Comparison of ENCODE assay signal across 8 cellular contexts in the genomic region with DNA sequence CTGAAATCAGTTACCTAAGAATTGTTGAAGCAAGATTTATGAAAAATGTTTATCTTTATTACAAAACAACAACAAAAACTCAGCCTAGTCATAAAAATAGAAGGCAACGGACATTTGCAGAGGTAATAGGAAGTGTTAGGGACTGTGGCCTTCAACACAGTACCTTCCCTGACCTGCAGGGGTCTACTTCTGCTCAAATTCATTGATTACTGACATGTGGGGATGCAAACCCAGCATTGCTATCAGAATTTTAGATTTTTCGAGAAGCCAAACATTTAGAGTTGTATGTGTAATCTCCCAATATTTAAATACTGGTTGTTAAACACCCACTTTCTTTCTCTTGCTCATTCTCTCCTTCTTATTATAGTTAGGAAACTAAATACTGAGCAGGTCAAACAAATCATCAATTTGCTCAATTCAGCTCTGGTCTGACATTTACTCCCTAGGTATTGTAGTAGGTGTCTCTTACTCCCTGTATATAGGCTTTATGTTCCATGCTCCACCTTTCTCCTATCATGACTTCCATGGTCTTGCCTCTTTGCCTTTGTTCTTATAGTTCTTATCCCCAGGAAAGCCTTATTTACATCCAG.
A peak's percentile ranks its signal among the peaks of the same experiment; 100 is the strongest.
DNase-seq lines count a peak whose midpoint lies in the region; ATAC-seq and TF ChIP-seq lines count a peak whose summit lies in the region.

No MANE protein-coding gene starts in this region.

- H3K4me3 ChIP-seq in BJ (ENCODE audit: low read depth, low read length), result no peak overlapping the region
- H3K4me3 ChIP-seq in LNCaP clone FGC (ENCODE audit: low read depth, low read length), result no peak overlapping the region
- no peak overlapping the region for H3K4me3 ChIP-seq in gastrocnemius medialis

- in situ Hi-C loops in gastrocnemius medialis (cut with MboI; ENCODE audit: low sequenced_read_pairs in 4 of 4), result no loop called here

- H3K36me3 Mint-ChIP-seq in activated naive CD4-positive, alpha-beta T cell treated with anti-CD3 and anti-CD28 coated beads, Interleukin-2, amount 10 ng/mL, durations not matched to agents 7 days and 5 days, result peaks cover 30% of the 10 kb centered on the region
- H3K36me3 Mint-ChIP-seq in natural killer cell treated with Interleukin-12 subunit alpha and Interleukin-12 subunit beta and Interleukin-15 and Interleukin-18, amount 100 ng/mL, for 72 hours, result peaks cover 7% of the 10 kb centered on the region

- no peak overlapping the region for H3K27ac Mint-ChIP-seq in activated naive CD4-positive, alpha-beta T cell treated with anti-CD3 and anti-CD28 coated beads, Interleukin-2, amount 10 ng/mL, durations not matched to agents 7 days and 5 days
- H3K27ac Mint-ChIP-seq in natural killer cell treated with Interleukin-12 subunit alpha and Interleukin-12 subunit beta and Interleukin-15 and Interleukin-18, amount 100 ng/mL, for 72 hours, result peak overlapping the region; percentile 11 to 72

- H3K27me3 ChIP-seq in BJ (ENCODE audit: control insufficient read depth, insufficient read depth, low read length) (no peaks in the 10 kb centered on the region), gastrocnemius medialis (no peaks in the 10 kb centered on the region)

- POLR2A ChIA-PET in BJ (lab: Charles Lee), result no interaction called here

- DNase-seq in BJ (ENCODE audit: low read depth), result no peak
- DNase-seq in LNCaP clone FGC (ENCODE audit: low read depth), result no peak
- peak; percentile 30 for DNase-seq in activated naive CD4-positive, alpha-beta T cell treated with anti-CD3 and anti-CD28 coated beads, Interleukin-2, amount 10 ng/mL, durations not matched to agents 7 days and 5 days
- DNase-seq in natural killer cell treated with Interleukin-12 subunit alpha and Interleukin-12 subunit beta and Interleukin-15 and Interleukin-18, amount 100 ng/mL, for 72 hours (ENCODE audit: low spot score), result peak; percentile 61
- no peak for DNase-seq in NCI-H446 treated with DMSO at 0.1 percent for 48 hours (lab: John Stamatoyannopoulos, UW)
- DNase-seq in gastrocnemius medialis, result no peak

- ATAC-seq in GM19455 (IDR thresholded peaks at IDR 0.05; ENCODE audit: unreplicated experiment) (peak; percentile 67), GM21360 (IDR thresholded peaks at IDR 0.05; ENCODE audit: unreplicated experiment) (no peak), gastrocnemius medialis (no peak)
- ATAC-seq in natural killer cell treated with Interleukin-12 subunit alpha and Interleukin-12 subunit beta and Interleukin-15 and Interleukin-18, amount 100 ng/mL, for 72 hours, result peak; percentile 73 to 77

- peaks cover 15% of the 10 kb centered on the region for H3K9me3 Mint-ChIP-seq in activated naive CD4-positive, alpha-beta T cell treated with anti-CD3 and anti-CD28 coated beads, Interleukin-2, amount 10 ng/mL, durations not matched to agents 7 days and 5 days
- peaks cover 4% of the 10 kb centered on the region for H3K9me3 Mint-ChIP-seq in natural killer cell treated with Interleukin-12 subunit alpha and Interleukin-12 subunit beta and Interleukin-15 and Interleukin-18, amount 100 ng/mL, for 72 hours

- peaks cover 35% of the 10 kb centered on the region for H3K4me1 Mint-ChIP-seq in activated naive CD4-positive, alpha-beta T cell treated with anti-CD3 and anti-CD28 coated beads, Interleukin-2, amount 10 ng/mL, durations not matched to agents 7 days and 5 days
- H3K4me1 Mint-ChIP-seq in natural killer cell treated with Interleukin-12 subunit alpha and Interleukin-12 subunit beta and Interleukin-15 and Interleukin-18, amount 100 ng/mL, for 72 hours (ENCODE audit: low read depth in 2 of 2), result peaks cover 19 to 35% of the 10 kb centered on the region in 2 donors

- no peak overlapping the region for H3K4me3 Mint-ChIP-seq in activated naive CD4-positive, alpha-beta T cell treated with anti-CD3 and anti-CD28 coated beads, Interleukin-2, amount 10 ng/mL, durations not matched to agents 7 days and 5 days
- peak overlapping the region; percentile 45 for H3K4me3 Mint-ChIP-seq in natural killer cell treated with Interleukin-12 subunit alpha and Interleukin-12 subunit beta and Interleukin-15 and Interleukin-18, amount 100 ng/mL, for 72 hours

- H3K36me3 ChIP-seq in BJ (ENCODE audit: control insufficient read depth, insufficient read depth, low read length) (no peaks in the 10 kb centered on the region), gastrocnemius medialis (no peaks in the 10 kb centered on the region)

- no peaks in the 10 kb centered on the region for H3K9me3 ChIP-seq in gastrocnemius medialis

- CTCF ChIA-PET in BJ (lab: Yijun Ruan, JAX), result no interaction called here
- CTCF ChIA-PET in activated naive CD4-positive, alpha-beta T cell treated with anti-CD3 and anti-CD28 coated beads, Interleukin-2, amount 10 ng/mL, durations not matched to agents 7 days and 5 days (lab: Charles Lee), result interaction anchor here (0.7 to 1.7 kb wide), 10 partner anchors 8 to 279 kb away, joined by 3 to 6 read pairs (median 3); no protein-coding TSS in a partner anchor

- peaks cover 4 to 14% of the 10 kb centered on the region in 2 donors for H3K4me1 ChIP-seq in gastrocnemius medialis

- TF ChIP-seq POLR2A in gastrocnemius medialis (IDR thresholded peaks at IDR 0.05), result no peak

- no peaks in the 10 kb centered on the region for H3K27me3 Mint-ChIP-seq in activated naive CD4-positive, alpha-beta T cell treated with anti-CD3 and anti-CD28 coated beads, Interleukin-2, amount 10 ng/mL, durations not matched to agents 7 days and 5 days
- H3K27me3 Mint-ChIP-seq in natural killer cell treated with Interleukin-12 subunit alpha and Interleukin-12 subunit beta and Interleukin-15 and Interleukin-18, amount 100 ng/mL, for 72 hours, result no peaks in the 10 kb centered on the region

- TF ChIP-seq CTCF in BJ (IDR thresholded peaks at IDR 0.05; ENCODE audit: insufficient read depth, low read depth, low read length) (peak; percentile 38), LNCaP clone FGC (IDR thresholded peaks at IDR 0.05; ENCODE audit: control insufficient read depth, extremely low read depth, insufficient read depth) (peak; percentile 22; the same call in 1 of the 2 replicates), gastrocnemius medialis (IDR thresholded peaks at IDR 0.05 in 4 of 5, conservative IDR thresholded peaks at IDR 0.05 in 1 of 5) (peak in 1 of 5 experiments; percentile 20)

- intact Hi-C loops in gastrocnemius medialis (cut with DNase I; ENCODE audit: low total_unique reads), result no loop called here

- H3K27ac ChIP-seq in gastrocnemius medialis, result no peak overlapping the region

Comparison
In these comparisons a context has a peak if more than half of its experiments do, and no peak if none do; other contexts are left out.
1. DNase-seq: peak in activated naive CD4-positive, alpha-beta T cell treated with anti-CD3 and anti-CD28 coated beads, Interleukin-2, amount 10 ng/mL, durations not matched to agents 7 days and 5 days (single experiment) and natural killer cell treated with Interleukin-12 subunit alpha and Interleukin-12 subunit beta and Interleukin-15 and Interleukin-18, amount 100 ng/mL, for 72 hours (single experiment); none in BJ (single experiment), LNCaP clone FGC (single experiment), NCI-H446 treated with DMSO at 0.1 percent for 48 hours (single experiment) and gastrocnemius medialis (0 of 2).
2. ATAC-seq: peak in GM19455 (single experiment) and natural killer cell treated with Interleukin-12 subunit alpha and Interleukin-12 subunit beta and Interleukin-15 and Interleukin-18, amount 100 ng/mL, for 72 hours (2 of 2); none in GM21360 (single experiment) and gastrocnemius medialis (0 of 2).